Comparison of ENCODE assay signal across 9 cellular contexts in the genomic region with DNA sequence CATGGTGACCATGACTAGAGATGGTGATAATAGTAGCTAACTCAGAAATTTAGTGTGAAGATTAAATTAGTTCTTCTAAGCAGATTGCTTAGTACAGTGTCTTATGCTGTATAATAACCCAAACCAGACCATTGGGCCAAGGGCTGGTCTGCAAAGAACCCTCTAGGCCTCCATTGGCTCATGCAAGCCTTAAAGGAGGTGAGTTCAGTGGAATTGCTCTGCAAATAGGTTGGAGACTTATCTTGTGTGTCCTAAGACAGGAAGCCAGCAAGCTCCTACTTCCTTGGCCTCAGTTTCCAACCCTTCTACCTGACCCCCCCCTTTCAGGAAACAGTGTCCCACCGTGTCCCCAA. TPM values are rescaled to one million over a fixed set of nuclear protein-coding genes. Genes with fewer than 3 reads are reported as not detected.
DNase-seq lines count a peak whose midpoint lies in the region; ATAC-seq and TF ChIP-seq lines count a peak whose summit lies in the region.
"Had no signal": no experiment of that assay in that cellular context is flagged by ENCODE, and none has a peak within 500 bp of the region (broad histone marks: within the 10 kb centered on the region; RNA-seq: fewer than 3 reads in every experiment).

No MANE protein-coding gene starts in this region.

- in situ Hi-C loops in transverse colon (cut with MboI; ENCODE audit: low pct_ligation_motif_present in 1 of 4, low pct_unique_long_range_greater_than_20kb in 1 of 4, low sequenced_read_pairs in 3 of 4), result loop anchor here in 1 of 4 donors (5.0 kb wide), 1 partner anchor 45 kb away; no protein-coding TSS in a partner anchor

- no peaks in the 10 kb centered on the region for H3K79me1 ChIP-seq in mesenchymal stem cell (replicated peaks; ENCODE audit: low read length, poor library complexity, severe bottlenecking)

- H3K9me3 ChIP-seq in ascending aorta (no peaks in the 10 kb centered on the region), mesenchymal stem cell (ENCODE audit: control insufficient read depth, low read length) (no peaks in the 10 kb centered on the region), transverse colon (no peaks in the 10 kb centered on the region)

- no peak for DNase-seq in activated T-cell treated with anti-CD3 and anti-CD28 coated beads, Interleukin-2, amount 50 U/mL, for 72 hours
- DNase-seq in activated T-cell treated with anti-CD3 and anti-CD28 coated beads, Interleukin-2, amount 50 U/mL, for 1 hour, result no peak
- DNase-seq in ascending aorta (ENCODE audit: low spot score in 2 of 2) (no peak), mesenchymal stem cell (peak; percentile 50), transverse colon (no peak), SW480 (ENCODE audit: low spot score) (no peak)
- DNase-seq in stimulated activated CD4-positive, alpha-beta T cell treated with anti-CD3 and anti-CD28 coated beads, Interleukin-15, amount 100 ng/mL, for 24 hours, result no peak
- DNase-seq: DMS 273 treated with DMSO at 0.1 percent for 48 hours had no signal

- 17% methylated on average over 1 of the region's 1 CpG for WGBS in mesenchymal stem cell
- WGBS in transverse colon (ENCODE audit: low coverage in 1 of 2), 2 donors, result 33% methylated on average over 1 of the region's 1 CpG; no CpG with 5 or more reads in 1 of the 2 donors

- peaks cover 24 to 47% of the 10 kb centered on the region in 2 donors for H3K4me1 ChIP-seq in ascending aorta
- peaks cover 42% of the 10 kb centered on the region for H3K4me1 ChIP-seq in mesenchymal stem cell (ENCODE audit: control insufficient read depth, insufficient read depth, low read depth, low read length)
- H3K4me1 ChIP-seq in transverse colon, result peaks cover 45 to 67% (median 61%) of the 10 kb centered on the region in 4 donors

- H3K27me3 Mint-ChIP-seq in activated T-cell treated with anti-CD3 and anti-CD28 coated beads, Interleukin-2, amount 50 U/mL, for 72 hours (ENCODE audit: low read depth), result no peaks in the 10 kb centered on the region

- H3K36me3 ChIP-seq in ascending aorta (peaks cover 0 to 5% of the 10 kb centered on the region in 2 donors), mesenchymal stem cell (ENCODE audit: control insufficient read depth in 1 of 2, insufficient read depth in 2 of 2, low read depth in 1 of 2, low read length in 2 of 2) (peaks cover 0 to 3% of the 10 kb centered on the region in 2 experiments), transverse colon (no peaks in the 10 kb centered on the region)

- peak overlapping the region; percentile 87 for H2BK5ac ChIP-seq in mesenchymal stem cell (ENCODE audit: low read depth, low read length, poor library complexity, severe bottlenecking)

- peak overlapping the region; percentile 94 for H3K9ac ChIP-seq in mesenchymal stem cell (ENCODE audit: low read length)

- peak overlapping the region; percentile 85 to 91 for H3K4me3 Mint-ChIP-seq in activated T-cell treated with anti-CD3 and anti-CD28 coated beads, Interleukin-2, amount 50 U/mL, for 72 hours

- H3K14ac ChIP-seq in mesenchymal stem cell (ENCODE audit: low read length in 2 of 2), result peak overlapping the region in 1 of 2 experiments; percentile 5

- H2BK120ac ChIP-seq in mesenchymal stem cell (ENCODE audit: low read depth, low read length), result peak overlapping the region; percentile 100

- peak overlapping the region; percentile 98 to 99 for H2BK12ac ChIP-seq in mesenchymal stem cell (ENCODE audit: low read length in 2 of 2)

- H3K27ac ChIP-seq in ascending aorta, result peak overlapping the region; percentile 99 to 100
- peak overlapping the region; percentile 96 for H3K27ac ChIP-seq in mesenchymal stem cell (ENCODE audit: low read length, poor library complexity, severe bottlenecking)
- peak overlapping the region; percentile 99 to 100 (median 100) for H3K27ac ChIP-seq in transverse colon

- peaks cover 72% of the 10 kb centered on the region for H3K4me1 Mint-ChIP-seq in activated T-cell treated with anti-CD3 and anti-CD28 coated beads, Interleukin-2, amount 50 U/mL, for 72 hours (ENCODE audit: low read depth)

- H3K27me3 ChIP-seq in ascending aorta (no peaks in the 10 kb centered on the region), mesenchymal stem cell (ENCODE audit: control insufficient read depth in 1 of 2, insufficient read depth in 1 of 2, low read length in 2 of 2) (no peaks in the 10 kb centered on the region), transverse colon (no peaks in the 10 kb centered on the region)

- H4K91ac ChIP-seq in mesenchymal stem cell (ENCODE audit: low read length), result peak overlapping the region; percentile 98

- H2BK15ac ChIP-seq in mesenchymal stem cell (ENCODE audit: low read depth, poor library complexity, severe bottlenecking), result peak overlapping the region; percentile 66

- no peak for ATAC-seq in activated T-cell treated with anti-CD3 and anti-CD28 coated beads, Interleukin-2, amount 50 U/mL, for 72 hours (replicated peaks in 1 of 2)
- ATAC-seq in GM21825 (IDR thresholded peaks at IDR 0.05; ENCODE audit: unreplicated experiment), result no peak

- peaks cover 5% of the 10 kb centered on the region in 2 donors for H3K36me3 Mint-ChIP-seq in activated T-cell treated with anti-CD3 and anti-CD28 coated beads, Interleukin-2, amount 50 U/mL, for 72 hours (ENCODE audit: insufficient read depth in 2 of 2)

- H3K4me3 ChIP-seq in ascending aorta (peak overlapping the region; percentile 31 to 100), mesenchymal stem cell (ENCODE audit: insufficient read depth in 1 of 2, low read depth in 1 of 2, low read length in 2 of 2) (peak overlapping the region in 1 of 2 experiments; percentile 57), transverse colon (no peak overlapping the region)

- H3K27ac Mint-ChIP-seq in activated T-cell treated with anti-CD3 and anti-CD28 coated beads, Interleukin-2, amount 50 U/mL, for 72 hours, result peak overlapping the region; percentile 90

- TF ChIP-seq EP300 in transverse colon (IDR thresholded peaks at IDR 0.05; ENCODE audit: low read depth), result no peak

- H4K8ac ChIP-seq in mesenchymal stem cell (ENCODE audit: low read length), result peak overlapping the region; percentile 75

- H2AFZ ChIP-seq in mesenchymal stem cell (ENCODE audit: low read depth, low read length), result no peak overlapping the region

- TF ChIP-seq CTCF in ascending aorta (IDR thresholded peaks at IDR 0.05), result no peak
- no peak for TF ChIP-seq CTCF in transverse colon (IDR thresholded peaks at IDR 0.05)

- H3K18ac ChIP-seq in mesenchymal stem cell (ENCODE audit: low read depth in 1 of 2, low read length in 2 of 2), result peak overlapping the region; percentile 73 to 96

- H3K9me3 Mint-ChIP-seq in activated T-cell treated with anti-CD3 and anti-CD28 coated beads, Interleukin-2, amount 50 U/mL, for 72 hours, result peaks cover 0 to 2% of the 10 kb centered on the region in 2 donors

- TF ChIP-seq POLR2A in transverse colon (IDR thresholded peaks at IDR 0.05), result no peak

- H3K4ac ChIP-seq in mesenchymal stem cell (ENCODE audit: low read depth in 1 of 2, low read length in 2 of 2), result peak overlapping the region; percentile 93 to 96

- intact Hi-C loops in ascending aorta (cut with DNase I) (loop anchor here (5.0 to 10.0 kb wide), 3 partner anchors 160 to 378 kb away; a partner anchor contains a TSS), transverse colon (cut with DNase I; ENCODE audit: low total_unique reads) (no loop called here)

- no peak overlapping the region for H3K4me2 ChIP-seq in mesenchymal stem cell (ENCODE audit: low read length, poor library complexity, severe bottlenecking)

- H3K23ac ChIP-seq in mesenchymal stem cell (ENCODE audit: low read length in 2 of 2), result no peak overlapping the region

- H2AK5ac ChIP-seq in mesenchymal stem cell (ENCODE audit: low read length, severe bottlenecking), result peak overlapping the region; percentile 46

RNA-seq across cellular contexts. Expression of a gene that starts 1.8 kb away (rescaled TPM):
- 10 to 100 TPM; 73.3 to 86.8 TPM for total RNA-seq in activated T-cell treated with anti-CD3 and anti-CD28 coated beads, Interleukin-2, amount 50 U/mL, for 72 hours
- total RNA-seq in ascending aorta, result 106 TPM
- polyA plus RNA-seq in mesenchymal stem cell (2013, experiment 1 of 2), result 38.6 TPM
- 34.2 TPM for polyA plus RNA-seq in mesenchymal stem cell (2013, experiment 2 of 2)
- total RNA-seq in transverse colon, result 100 to 1,000 TPM in 1 of 4 donors, 10 to 100 TPM in 3; 26.1 to 200 (median 85.7) TPM

Comparison
In these comparisons a context has a peak if more than half of its experiments do, and no peak if none do; other contexts are left out.
1. H3K4me3 ChIP-seq: peak in ascending aorta (2 of 2); none in transverse colon (0 of 4).
2. Peak in every context shown above with its lines, with median percentiles within 50 percentile points of each other: H3K27ac ChIP-seq.